In the genomic region with DNA sequence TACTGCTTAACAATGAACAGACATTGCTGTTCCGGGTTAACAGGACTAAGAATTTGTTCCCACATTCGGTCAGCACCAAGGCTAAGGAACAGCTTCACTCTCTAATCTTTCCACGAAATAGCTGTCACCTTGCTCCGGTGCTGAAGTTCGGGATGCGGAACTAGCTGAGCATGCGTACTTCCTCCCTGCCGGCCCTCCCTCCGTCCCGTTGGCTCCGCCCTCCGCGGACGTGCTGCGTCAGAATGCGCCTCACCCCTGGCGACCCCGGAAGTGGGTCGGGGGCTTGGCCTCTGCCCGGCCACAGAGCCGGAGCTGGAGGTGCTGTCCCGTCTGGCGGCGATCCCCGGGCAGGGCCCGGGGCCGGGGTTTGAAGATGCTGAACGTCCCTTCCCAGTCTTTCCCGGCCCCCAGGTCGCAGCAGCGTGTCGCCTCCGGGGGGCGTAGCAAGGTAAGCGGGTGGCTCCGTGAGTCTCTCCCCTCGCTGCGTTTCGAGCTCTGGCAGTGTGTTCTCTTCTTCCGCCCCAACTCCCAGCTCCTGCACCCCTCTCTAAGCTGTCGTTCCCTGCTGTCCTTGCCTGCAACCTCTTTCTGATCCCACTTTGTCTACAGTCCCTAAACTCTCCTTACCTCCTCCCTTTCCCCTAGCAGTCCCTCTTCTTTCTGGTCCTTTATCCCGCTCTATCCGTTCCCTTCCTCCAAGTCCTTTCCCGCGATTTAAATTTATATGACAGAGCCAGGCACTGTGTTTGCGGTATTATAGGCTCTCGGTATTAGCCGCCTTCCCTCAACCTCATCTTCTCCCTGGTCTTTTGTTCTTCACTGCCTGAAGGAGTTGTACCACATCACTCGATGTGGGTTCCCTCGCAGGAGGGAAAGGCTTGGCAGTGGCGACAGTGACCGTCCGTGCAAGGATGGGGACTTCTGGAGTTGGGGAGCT, we compare ENCODE assay signal across 8 cellular contexts. TPM values are rescaled to one million over a fixed set of nuclear protein-coding genes. Genes with fewer than 3 reads are reported as not detected.
DNase-seq lines count a peak whose midpoint lies in the region; ATAC-seq and TF ChIP-seq lines count a peak whose summit lies in the region.

A gene with protein sequence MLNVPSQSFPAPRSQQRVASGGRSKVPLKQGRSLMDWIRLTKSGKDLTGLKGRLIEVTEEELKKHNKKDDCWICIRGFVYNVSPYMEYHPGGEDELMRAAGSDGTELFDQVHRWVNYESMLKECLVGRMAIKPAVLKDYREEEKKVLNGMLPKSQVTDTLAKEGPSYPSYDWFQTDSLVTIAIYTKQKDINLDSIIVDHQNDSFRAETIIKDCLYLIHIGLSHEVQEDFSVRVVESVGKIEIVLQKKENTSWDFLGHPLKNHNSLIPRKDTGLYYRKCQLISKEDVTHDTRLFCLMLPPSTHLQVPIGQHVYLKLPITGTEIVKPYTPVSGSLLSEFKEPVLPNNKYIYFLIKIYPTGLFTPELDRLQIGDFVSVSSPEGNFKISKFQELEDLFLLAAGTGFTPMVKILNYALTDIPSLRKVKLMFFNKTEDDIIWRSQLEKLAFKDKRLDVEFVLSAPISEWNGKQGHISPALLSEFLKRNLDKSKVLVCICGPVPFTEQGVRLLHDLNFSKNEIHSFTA (plus strand): TSS at position 280 of the 937 bp plus-strand sequence. CDS start 94 bp downstream, at position 374.

- no peaks in the 10 kb centered on the region for H3K27me3 ChIP-seq in thoracic aorta (replicated peaks; ENCODE audit: insufficient read depth)

- TF ChIP-seq POLR2A in GM10847 (IDR thresholded peaks at IDR 0.05; ENCODE audit: extremely low read depth, insufficient read length), result peak; percentile 93

- H3K36me3 Mint-ChIP-seq in activated naive CD4-positive, alpha-beta T cell treated with anti-CD3 and anti-CD28 coated beads, Interleukin-2, amount 50 U/mL, for 72 hours, result peaks cover 4 to 12% of the 10 kb centered on the region in 2 donors

- H3K9me3 Mint-ChIP-seq in activated naive CD4-positive, alpha-beta T cell treated with anti-CD3 and anti-CD28 coated beads, Interleukin-2, amount 50 U/mL, for 72 hours, result peaks cover 0 to 2% of the 10 kb centered on the region in 2 donors

- DNase-seq in NCI-H1092 treated with DMSO at 0.1 percent for 48 hours (lab: John Stamatoyannopoulos, UW) (peak; percentile 76), SKM-1 (lab: John Stamatoyannopoulos, UW; ENCODE audit: unreplicated experiment) (peak; percentile 82), glomerular endothelial cell (ENCODE audit: extremely low read depth, low read depth, low spot score) (peak; percentile 76), omental fat pad (ENCODE audit: low spot score) (peak; percentile 72), thoracic aorta (ENCODE audit: low spot score) (peak; percentile 85)
- DNase-seq in activated naive CD4-positive, alpha-beta T cell treated with anti-CD3 and anti-CD28 coated beads, Interleukin-2, amount 50 U/mL, for 72 hours (ENCODE audit: low spot score in 2 of 2), result peak; percentile 92 to 95

- H3K27ac ChIP-seq in thoracic aorta, result peak within 1 kb of the TSS; percentile 81

- H3K4me3 ChIP-seq in thoracic aorta, result peak within 1 kb of the TSS; percentile 89

- ATAC-seq in HG02610 (IDR thresholded peaks at IDR 0.05; ENCODE audit: unreplicated experiment) (peak; percentile 100), omental fat pad (ENCODE audit: low FRiP score) (peak; percentile 100), thoracic aorta (ENCODE audit: insufficient number of reproducible peaks, low FRiP score, low read depth) (peak; percentile 98)
- peak; percentile 97 to 99 for ATAC-seq in activated naive CD4-positive, alpha-beta T cell treated with anti-CD3 and anti-CD28 coated beads, Interleukin-2, amount 50 U/mL, for 72 hours

- H3K36me3 ChIP-seq in thoracic aorta, result no peaks in the 10 kb centered on the region

- H3K27ac Mint-ChIP-seq in activated naive CD4-positive, alpha-beta T cell treated with anti-CD3 and anti-CD28 coated beads, Interleukin-2, amount 50 U/mL, for 72 hours, result peak within 1 kb of the TSS; percentile 90 to 96

- no peak for TF ChIP-seq CTCF in omental fat pad (IDR thresholded peaks at IDR 0.05)
- peak; percentile 35 for TF ChIP-seq CTCF in thoracic aorta (IDR thresholded peaks at IDR 0.05)

- peaks cover 9 to 14% of the 10 kb centered on the region in 2 donors for H3K4me1 ChIP-seq in thoracic aorta (ENCODE audit: control insufficient read depth in 1 of 2, low read depth in 2 of 2)

- no peaks in the 10 kb centered on the region for H3K9me3 ChIP-seq in thoracic aorta

RNA-seq across cellular contexts. Expression of the gene that starts here (rescaled TPM):
- 10 to 100 TPM; 25.8 to 42.1 TPM for total RNA-seq in activated naive CD4-positive, alpha-beta T cell treated with anti-CD3 and anti-CD28 coated beads, Interleukin-2, amount 50 U/mL, for 72 hours
- total RNA-seq in glomerular endothelial cell (9.3 and 12.0 TPM in 2 replicates), omental fat pad (10 to 100 TPM in 2 of 4 donors, 1 to 10 TPM in 2; 7.2 to 12.8 (median 10.7) TPM), thoracic aorta (10 to 100 TPM in 1 of 2 donors, 1 to 10 TPM in 1; 9.1 to 16.2 TPM)

Comparison
In these comparisons a context has a peak if more than half of its experiments do, and no peak if none do; other contexts are left out.
1. Peak in every context shown above with its lines: DNase-seq, ATAC-seq, H3K4me3 ChIP-seq and H3K27ac ChIP-seq.